ENCODE assay signal across 3 cellular contexts in genomic region chr2:223764796-223765195, GRCh38.
TF ChIP-seq lines count a peak whose summit lies in the region.

No MANE protein-coding gene starts in this region.

TF ChIP-seq in HepG2, 621 proteins besides CTCF, POLR2A, EP300 and RAD21:
- TF ChIP-seq ZNF629 (CRISPR knock-in tag; conservative IDR thresholded peaks at IDR 0.05) (peak; percentile 82), SUZ12 (IDR thresholded peaks at IDR 0.05; ENCODE audit: low read depth, low read length) (no peak)

TF ChIP-seq in HEK293, 187 proteins besides CTCF, POLR2A, EP300 and RAD21:
- TF ChIP-seq ZFP37 (tag by site-specific recombination; IDR thresholded peaks at IDR 0.05) (no peak), ZNF791 (tag by site-specific recombination; IDR thresholded peaks at IDR 0.05) (no peak), ZNF175 (tag by site-specific recombination; IDR thresholded peaks at IDR 0.05) (no peak)
- TF ChIP-seq, protein P1, sequence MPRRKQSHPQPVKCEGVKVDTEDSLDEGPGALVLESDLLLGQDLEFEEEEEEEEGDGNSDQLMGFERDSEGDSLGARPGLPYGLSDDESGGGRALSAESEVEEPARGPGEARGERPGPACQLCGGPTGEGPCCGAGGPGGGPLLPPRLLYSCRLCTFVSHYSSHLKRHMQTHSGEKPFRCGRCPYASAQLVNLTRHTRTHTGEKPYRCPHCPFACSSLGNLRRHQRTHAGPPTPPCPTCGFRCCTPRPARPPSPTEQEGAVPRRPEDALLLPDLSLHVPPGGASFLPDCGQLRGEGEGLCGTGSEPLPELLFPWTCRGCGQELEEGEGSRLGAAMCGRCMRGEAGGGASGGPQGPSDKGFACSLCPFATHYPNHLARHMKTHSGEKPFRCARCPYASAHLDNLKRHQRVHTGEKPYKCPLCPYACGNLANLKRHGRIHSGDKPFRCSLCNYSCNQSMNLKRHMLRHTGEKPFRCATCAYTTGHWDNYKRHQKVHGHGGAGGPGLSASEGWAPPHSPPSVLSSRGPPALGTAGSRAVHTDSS (tag by site-specific recombination; IDR thresholded peaks at IDR 0.05), result 0 out of 2 replicates have a peak, but pooled peaks have one; percentile 11

TF ChIP-seq in endothelial cell of umbilical vein, 7 proteins besides CTCF, POLR2A, EP300 and RAD21:
- no peak for TF ChIP-seq POLR2AphosphoS5 (IDR thresholded peaks at IDR 0.05; ENCODE audit: insufficient read depth, low read depth, low read length)
- no peak for TF ChIP-seq MAX (IDR thresholded peaks at IDR 0.05; ENCODE audit: insufficient read depth, insufficient read length)
- TF ChIP-seq GATA2 (IDR thresholded peaks at IDR 0.05; ENCODE audit: insufficient read depth, insufficient read length, low read depth, low read length), result no peak
- TF ChIP-seq MYC (IDR thresholded peaks at IDR 0.05; ENCODE audit: low read depth, low read length), result no peak
- no peak for TF ChIP-seq FOS (IDR thresholded peaks at IDR 0.05; ENCODE audit: borderline replicate concordance, insufficient read depth, low read length)
- TF ChIP-seq JUN (IDR thresholded peaks at IDR 0.05; ENCODE audit: borderline replicate concordance, insufficient read depth, insufficient read length, low read depth), result no peak
- no peak for TF ChIP-seq EZH2 (IDR thresholded peaks at IDR 0.05; ENCODE audit: borderline replicate concordance, low read depth, low read length, severe bottlenecking)
